Comparison of ENCODE assay signal across 1 cellular context in the genomic region with DNA sequence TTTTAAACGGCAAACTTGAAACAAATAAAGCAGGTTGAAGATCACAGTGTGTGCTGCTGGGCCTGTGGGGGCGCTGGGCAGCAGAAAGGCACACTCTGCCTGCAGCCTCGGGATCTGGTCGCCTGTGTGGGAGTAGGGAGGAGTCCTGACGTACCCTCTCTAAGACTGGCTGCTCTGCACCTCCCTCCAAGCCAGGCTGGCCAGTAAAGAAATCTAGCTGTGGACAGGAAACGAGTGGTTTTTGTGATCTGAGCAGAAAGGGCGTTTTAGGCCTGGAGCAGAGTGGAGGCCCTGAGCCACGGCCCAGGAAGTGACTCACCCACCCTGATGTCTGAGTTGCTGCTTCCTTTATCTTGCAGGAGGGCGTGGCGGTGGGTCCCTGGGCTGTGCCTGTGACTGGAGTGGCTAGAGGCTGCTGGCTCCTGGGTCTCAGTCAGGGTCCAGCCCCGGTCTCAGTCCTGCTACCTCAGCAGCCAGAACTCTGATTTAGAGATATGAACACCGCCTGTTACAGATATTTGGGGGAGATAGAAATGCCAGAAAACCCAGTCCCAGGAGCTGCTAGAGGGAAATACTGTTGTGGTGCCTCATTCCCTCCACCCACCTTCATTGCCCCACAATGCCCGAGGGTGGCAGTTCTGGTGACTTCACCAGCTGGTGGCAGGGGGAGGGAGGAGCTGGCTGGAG.
TF ChIP-seq lines count a peak whose summit lies in the region.

No MANE protein-coding gene starts in this region.

TF ChIP-seq in HCT116, 20 proteins besides CTCF, POLR2A, EP300 and RAD21 (continued from another document):
- TF ChIP-seq, protein P1, sequence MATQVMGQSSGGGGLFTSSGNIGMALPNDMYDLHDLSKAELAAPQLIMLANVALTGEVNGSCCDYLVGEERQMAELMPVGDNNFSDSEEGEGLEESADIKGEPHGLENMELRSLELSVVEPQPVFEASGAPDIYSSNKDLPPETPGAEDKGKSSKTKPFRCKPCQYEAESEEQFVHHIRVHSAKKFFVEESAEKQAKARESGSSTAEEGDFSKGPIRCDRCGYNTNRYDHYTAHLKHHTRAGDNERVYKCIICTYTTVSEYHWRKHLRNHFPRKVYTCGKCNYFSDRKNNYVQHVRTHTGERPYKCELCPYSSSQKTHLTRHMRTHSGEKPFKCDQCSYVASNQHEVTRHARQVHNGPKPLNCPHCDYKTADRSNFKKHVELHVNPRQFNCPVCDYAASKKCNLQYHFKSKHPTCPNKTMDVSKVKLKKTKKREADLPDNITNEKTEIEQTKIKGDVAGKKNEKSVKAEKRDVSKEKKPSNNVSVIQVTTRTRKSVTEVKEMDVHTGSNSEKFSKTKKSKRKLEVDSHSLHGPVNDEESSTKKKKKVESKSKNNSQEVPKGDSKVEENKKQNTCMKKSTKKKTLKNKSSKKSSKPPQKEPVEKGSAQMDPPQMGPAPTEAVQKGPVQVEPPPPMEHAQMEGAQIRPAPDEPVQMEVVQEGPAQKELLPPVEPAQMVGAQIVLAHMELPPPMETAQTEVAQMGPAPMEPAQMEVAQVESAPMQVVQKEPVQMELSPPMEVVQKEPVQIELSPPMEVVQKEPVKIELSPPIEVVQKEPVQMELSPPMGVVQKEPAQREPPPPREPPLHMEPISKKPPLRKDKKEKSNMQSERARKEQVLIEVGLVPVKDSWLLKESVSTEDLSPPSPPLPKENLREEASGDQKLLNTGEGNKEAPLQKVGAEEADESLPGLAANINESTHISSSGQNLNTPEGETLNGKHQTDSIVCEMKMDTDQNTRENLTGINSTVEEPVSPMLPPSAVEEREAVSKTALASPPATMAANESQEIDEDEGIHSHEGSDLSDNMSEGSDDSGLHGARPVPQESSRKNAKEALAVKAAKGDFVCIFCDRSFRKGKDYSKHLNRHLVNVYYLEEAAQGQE (IDR thresholded peaks at IDR 0.05; ENCODE audit: low read depth), result no peak
- TF ChIP-seq EGR1 (IDR thresholded peaks at IDR 0.05; ENCODE audit: low read depth) (peak; percentile 86), CBX3 (IDR thresholded peaks at IDR 0.05; ENCODE audit: low read depth) (peak; percentile 15; the same call in 1 of the 2 replicates), CEBPB (IDR thresholded peaks at IDR 0.05; ENCODE audit: low read depth) (peak; percentile 76), ELF1 (IDR thresholded peaks at IDR 0.05; ENCODE audit: borderline replicate concordance, low read depth) (no peak; the same call in 1 of the 2 replicates), JUND (IDR thresholded peaks at IDR 0.05) (peak; percentile 95), SP1 (IDR thresholded peaks at IDR 0.05; ENCODE audit: low read depth) (peak; percentile 86), TCF7L2 (IDR thresholded peaks at IDR 0.05; ENCODE audit: borderline replicate concordance, extremely low read depth, insufficient read depth, insufficient read length) (peak; percentile 77), FOSL1 (IDR thresholded peaks at IDR 0.05; ENCODE audit: low read depth) (peak; percentile 92), ZNF274 (IDR thresholded peaks at IDR 0.05; ENCODE audit: low read depth, low read length) (no peak), SIN3A (IDR thresholded peaks at IDR 0.05; ENCODE audit: low read depth) (peak; percentile 85), ZFX (IDR thresholded peaks at IDR 0.05) (0 out of 2 replicates have a peak, but pooled peaks have one; percentile 45), SRF (IDR thresholded peaks at IDR 0.05; ENCODE audit: low read depth) (peak; percentile 73), YY1 (IDR thresholded peaks at IDR 0.05; ENCODE audit: extremely low read depth, insufficient replicate concordance, low read depth, low read length) (peak; percentile 32), POLR2AphosphoS5 (IDR thresholded peaks at IDR 0.05; ENCODE audit: low read depth, low read length) (peak; percentile 89)
- TF ChIP-seq, protein P2, sequence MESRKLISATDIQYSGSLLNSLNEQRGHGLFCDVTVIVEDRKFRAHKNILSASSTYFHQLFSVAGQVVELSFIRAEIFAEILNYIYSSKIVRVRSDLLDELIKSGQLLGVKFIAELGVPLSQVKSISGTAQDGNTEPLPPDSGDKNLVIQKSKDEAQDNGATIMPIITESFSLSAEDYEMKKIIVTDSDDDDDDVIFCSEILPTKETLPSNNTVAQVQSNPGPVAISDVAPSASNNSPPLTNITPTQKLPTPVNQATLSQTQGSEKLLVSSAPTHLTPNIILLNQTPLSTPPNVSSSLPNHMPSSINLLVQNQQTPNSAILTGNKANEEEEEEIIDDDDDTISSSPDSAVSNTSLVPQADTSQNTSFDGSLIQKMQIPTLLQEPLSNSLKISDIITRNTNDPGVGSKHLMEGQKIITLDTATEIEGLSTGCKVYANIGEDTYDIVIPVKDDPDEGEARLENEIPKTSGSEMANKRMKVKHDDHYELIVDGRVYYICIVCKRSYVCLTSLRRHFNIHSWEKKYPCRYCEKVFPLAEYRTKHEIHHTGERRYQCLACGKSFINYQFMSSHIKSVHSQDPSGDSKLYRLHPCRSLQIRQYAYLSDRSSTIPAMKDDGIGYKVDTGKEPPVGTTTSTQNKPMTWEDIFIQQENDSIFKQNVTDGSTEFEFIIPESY (IDR thresholded peaks at IDR 0.05; ENCODE audit: extremely low read depth, insufficient replicate concordance, low read length), result no peak
- TF ChIP-seq, protein P3, sequence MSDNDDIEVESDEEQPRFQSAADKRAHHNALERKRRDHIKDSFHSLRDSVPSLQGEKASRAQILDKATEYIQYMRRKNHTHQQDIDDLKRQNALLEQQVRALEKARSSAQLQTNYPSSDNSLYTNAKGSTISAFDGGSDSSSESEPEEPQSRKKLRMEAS (IDR thresholded peaks at IDR 0.05), result peak; percentile 75
